Comparison of ENCODE assay signal across 21 cellular contexts in the genomic region with DNA sequence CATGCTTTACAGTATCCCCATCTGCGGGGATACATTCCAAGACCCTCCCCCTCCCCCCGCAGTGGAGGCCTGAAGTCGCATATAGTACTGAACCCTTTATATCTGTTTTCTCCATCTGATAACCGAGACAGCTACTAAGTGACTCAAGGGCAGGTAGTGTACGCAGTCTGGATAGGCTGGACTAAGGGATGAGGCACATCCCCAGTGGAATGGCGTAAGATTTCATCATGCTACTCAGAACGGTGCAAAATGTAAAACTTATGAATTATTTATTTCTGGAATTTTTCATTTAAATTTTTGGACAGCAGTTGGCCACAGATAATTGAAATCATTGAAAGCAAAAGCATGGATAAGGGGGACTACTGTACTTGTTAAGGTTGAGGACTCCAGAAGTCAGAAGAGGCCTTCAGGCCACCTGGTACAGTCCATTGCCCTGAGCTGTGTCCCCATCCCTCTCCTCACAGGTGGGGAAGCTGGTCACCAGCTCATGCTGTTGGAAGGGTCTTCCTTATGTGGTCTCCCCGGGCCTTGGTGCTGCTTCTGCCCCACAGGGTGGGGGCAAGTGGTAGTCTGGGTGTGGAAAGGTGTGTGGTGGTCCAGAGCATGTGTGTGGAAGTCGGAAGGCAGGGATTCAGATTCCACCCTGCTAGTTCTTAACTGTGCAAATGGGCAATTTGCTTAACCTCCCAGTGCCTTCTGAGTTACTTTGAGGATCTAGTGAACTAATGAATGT.
"Had no signal": no experiment of that assay in that cellular context is flagged by ENCODE, and none has a peak within 500 bp of the region (broad histone marks: within the 10 kb centered on the region; RNA-seq: fewer than 3 reads in every experiment).

No MANE protein-coding gene starts in this region.

- H3K27me3 ChIP-seq: colonic mucosa, heart right ventricle, right atrium auricular region, suprapubic skin, tibial artery, upper lobe of right lung had no signal

- H3K27ac ChIP-seq: colonic mucosa, lower lobe of right lung, right atrium auricular region, suprapubic skin, tibial artery, upper lobe of right lung had no signal

- H3K9me3 ChIP-seq: colonic mucosa, heart right ventricle, lower lobe of right lung, mucosa of descending colon, right atrium auricular region, suprapubic skin, tibial artery, upper lobe of right lung had no signal

- H3K4me3 ChIP-seq: colonic mucosa, heart right ventricle, lower lobe of right lung, mucosa of descending colon, right atrium auricular region, smooth muscle cell, suprapubic skin, tibial artery, upper lobe of right lung had no signal

- DNase-seq: activated CD4-positive, alpha-beta memory T cell treated with anti-CD3 and anti-CD28 coated beads, Interleukin-2, amount 10 ng/mL, durations not matched to agents 7 days and 5 days; activated CD4-positive, alpha-beta T cell treated with anti-CD3 and anti-CD28 coated beads for 1 hour; activated CD4-positive, alpha-beta T cell treated with anti-CD3 and anti-CD28 coated beads, Interleukin-2, amount 10 ng/mL, durations not matched to agents 7 days and 5 days; activated naive CD4-positive, alpha-beta T cell; activated T-cell treated with anti-CD3 and anti-CD28 coated beads, Interleukin-2, amount 50 U/mL, for 48 hours; anterior cingulate cortex; cerebellar nuclear complex; colonic mucosa; effector CD8-positive, alpha-beta T cell; heart right ventricle; kidney glomerular epithelial cell; lower lobe of right lung; mucosa of descending colon; stimulated activated naive CD4-positive, alpha-beta T cell; tibial artery; upper lobe of right lung had no signal

- ATAC-seq: activated naive CD4-positive, alpha-beta T cell treated with anti-CD3 and anti-CD28 coated beads, Interleukin-2, amount 50 U/mL, for 72 hours; left lobe of liver had no signal

- H3K4me1 ChIP-seq: colonic mucosa, lower lobe of right lung, right atrium auricular region, suprapubic skin, tibial artery, upper lobe of right lung had no signal
